In the genomic region with DNA sequence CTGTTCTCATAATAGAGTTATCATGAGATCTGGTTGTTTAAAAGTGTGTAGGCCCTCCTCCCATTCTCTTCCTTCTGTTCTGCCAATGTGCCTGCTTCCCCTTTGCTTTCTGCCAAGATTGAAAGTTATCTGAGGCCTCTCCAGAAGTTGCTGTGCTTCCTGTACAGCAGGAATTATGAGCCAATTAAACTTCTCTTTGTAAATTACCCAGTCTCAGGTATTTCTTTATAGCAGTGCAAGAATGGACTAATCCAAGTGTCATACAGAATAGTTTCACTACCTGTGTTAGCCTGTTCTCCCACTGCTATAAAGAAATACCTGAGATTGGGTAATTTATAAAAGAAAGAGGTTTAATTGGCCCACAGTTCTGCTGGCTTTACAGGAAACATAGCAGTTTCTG, we compare ENCODE assay signal across 27 cellular contexts.
"Had no signal": no experiment of that assay in that cellular context is flagged by ENCODE, and none has a peak within 500 bp of the region (broad histone marks: within the 10 kb centered on the region; RNA-seq: fewer than 3 reads in every experiment).

No MANE protein-coding gene starts in this region.

- H3K27ac ChIP-seq: ascending aorta, body of pancreas, RWPE1, SJCRH30 had no signal

- H3K27me3 ChIP-seq: ascending aorta, body of pancreas, SJCRH30 had no signal

- H3K36me3 ChIP-seq: ascending aorta, SJCRH30 had no signal

- H3K4me2 ChIP-seq: SK-N-SH had no signal

- DNase-seq: activated B cell treated with CpG ODN at 0.5 μM for 24 hours; activated CD4-positive, alpha-beta T cell treated with anti-CD3 and anti-CD28 coated beads for 1 hour; activated CD4-positive, alpha-beta T cell treated with anti-CD3 and anti-CD28 coated beads, Interleukin-2, amount 10 ng/mL, durations not matched to agents 24 days and 14 days; activated CD4-positive, alpha-beta T cell treated with anti-CD3 and anti-CD28 coated beads, Interleukin-2, amount 50 U/mL, for 48 hours; activated effector memory CD4-positive, alpha-beta T cell treated with anti-CD3 and anti-CD28 coated beads, Interleukin-2, amount 50 U/mL, for 16 hours; activated naive CD4-positive, alpha-beta T cell treated with Interleukin-2 at 50 U/mL for 16 hours; activated naive CD8-positive, alpha-beta T cell treated with anti-CD3 and anti-CD28 coated beads, Interleukin-2, amount 50 U/mL, for 24 hours; activated T-cell treated with anti-CD3 and anti-CD28 coated beads, Interleukin-2, amount 50 U/mL, for 4 hours; amniotic stem cell; body of pancreas; NCI-H1048; NCI-H1417; NCI-H1694; NCI-H2029; NCI-H2107; NCI-H510A treated with DMSO at 0.1 percent for 48 hours; NCI-H69; NK-92 treated with Interleukin-12 subunit alpha and Interleukin-12 subunit beta, amount 100 ng/mL, for 24 hours; OCI-M1; Right ventricle myocardium superior; SJCRH30; SK-N-SH; T-helper 1 cell had no signal

- H3K9ac ChIP-seq: SK-N-SH had no signal

- H3K4me3 ChIP-seq: ascending aorta, body of pancreas, SJCRH30 had no signal

- ATAC-seq: activated naive CD4-positive, alpha-beta T cell treated with anti-CD3 and anti-CD28 coated beads, Interleukin-2, amount 50 U/mL, for 72 hours; activated naive CD8-positive, alpha-beta T cell treated with anti-CD3 and anti-CD28 coated beads, Interleukin-2, amount 50 U/mL, for 24 hours; activated T-cell treated with anti-CD3 and anti-CD28 coated beads, Interleukin-2, amount 50 U/mL, for 4 hours; body of pancreas; Panc1 had no signal

- H3K9me3 ChIP-seq: ascending aorta, body of pancreas, SJCRH30, SK-N-SH had no signal

- H3K4me1 ChIP-seq: ascending aorta, SJCRH30 had no signal
